16 cellular contexts compared by ENCODE assay signal in genomic region chr10:6234371-6234770, GRCh38.
"Had no signal": no experiment of that assay in that cellular context is flagged by ENCODE, and none has a peak within 500 bp of the region (broad histone marks: within the 10 kb centered on the region; RNA-seq: fewer than 3 reads in every experiment).

No MANE protein-coding gene starts in this region.

- H3K4me1 ChIP-seq: ascending aorta, gastrocnemius medialis, uterus had no signal

- H3K36me3 ChIP-seq: uterus had no signal

- H3K27me3 ChIP-seq: ascending aorta, gastrocnemius medialis, left lung, stomach, uterus had no signal

- H3K9me3 Mint-ChIP-seq: activated naive CD8-positive, alpha-beta T cell treated with anti-CD3 and anti-CD28 coated beads, Interleukin-2, amount 10 ng/mL, durations not matched to agents 7 days and 5 days had no signal

- DNase-seq: activated CD4-positive, alpha-beta T cell treated with anti-CD3 and anti-CD28 coated beads for 1 hour; activated CD8-positive, alpha-beta memory T cell treated with anti-CD3 and anti-CD28 coated beads for 24 hours; activated naive CD8-positive, alpha-beta T cell treated with anti-CD3 and anti-CD28 coated beads, Interleukin-2, amount 10 ng/mL, durations not matched to agents 7 days and 5 days; effector CD4-positive, alpha-beta T cell; gastrocnemius medialis; left lung; mucosa of descending colon; naive thymus-derived CD8-positive, alpha-beta T cell; stimulated activated CD4-positive, alpha-beta T cell treated with anti-CD3 and anti-CD28 coated beads, Interleukin-4, amount 100 ng/mL, for 1 hour; stimulated activated CD8-positive, alpha-beta memory T cell treated with anti-CD3 and anti-CD28 coated beads, Interleukin-4, amount 100 ng/mL, for 48 hours; stomach; uterus had no signal

- H3K27ac ChIP-seq: coronary artery, epithelial cell of prostate, left lung, stomach, uterus had no signal

- H3K27me3 Mint-ChIP-seq: activated naive CD8-positive, alpha-beta T cell treated with anti-CD3 and anti-CD28 coated beads, Interleukin-2, amount 10 ng/mL, durations not matched to agents 7 days and 5 days; naive thymus-derived CD8-positive, alpha-beta T cell had no signal

- H3K9me3 ChIP-seq: ascending aorta, gastrocnemius medialis, left lung, mucosa of descending colon, stomach, uterus had no signal

- H3K4me3 ChIP-seq: ascending aorta, coronary artery, gastrocnemius medialis, left lung, mucosa of descending colon, stomach, uterus had no signal

- ATAC-seq: gastrocnemius medialis; left lung; mucosa of descending colon; naive thymus-derived CD8-positive, alpha-beta T cell had no signal

- H3K4me3 Mint-ChIP-seq: activated naive CD8-positive, alpha-beta T cell treated with anti-CD3 and anti-CD28 coated beads, Interleukin-2, amount 10 ng/mL, durations not matched to agents 7 days and 5 days; naive thymus-derived CD8-positive, alpha-beta T cell; T-helper 2 cell treated with Interferon-gamma antibody and Interleukin-4, amounts not matched to agents 5 μg/mL and 100 μg/mL, for 36 hours had no signal
